In the genomic region with DNA sequence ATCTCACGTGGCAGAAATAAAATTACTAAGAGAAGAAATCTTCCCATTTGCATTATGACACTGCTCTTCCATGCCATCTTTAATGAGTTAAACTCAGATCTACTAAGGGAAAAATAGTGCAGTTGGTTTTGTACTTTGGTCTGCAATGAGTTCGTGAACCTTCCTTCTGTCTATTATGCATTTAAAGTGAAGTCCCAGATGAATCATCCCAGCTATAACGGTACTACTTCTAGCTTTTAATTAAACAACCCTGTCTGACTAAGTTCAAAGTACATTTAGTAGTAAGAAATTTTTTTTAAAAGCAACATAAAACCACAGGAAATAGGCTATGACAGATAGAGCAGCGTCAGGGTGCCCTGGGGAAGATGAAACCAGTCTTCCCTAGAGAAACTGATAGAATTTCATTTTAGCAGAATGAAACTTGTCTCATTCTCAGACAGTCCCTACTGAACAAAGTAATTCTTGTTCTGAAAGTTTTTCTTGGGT, we compare ENCODE assay signal across 8 cellular contexts. TPM values are rescaled to one million over a fixed set of nuclear protein-coding genes. Genes with fewer than 3 reads are reported as not detected.
DNase-seq lines count a peak whose midpoint lies in the region; ATAC-seq and TF ChIP-seq lines count a peak whose summit lies in the region.

No MANE protein-coding gene starts in this region.

- no peaks in the 10 kb centered on the region for H3K36me3 Mint-ChIP-seq in stimulated activated memory B cell treated with anti-CD40 and anti-IgM and Interleukin-4, amounts not matched to agents 10 μg/mL and 1 μg/mL and 100 μg/mL, for 72 hours

- in situ Hi-C loops in ACHN (cut with HindIII; ENCODE audit: low pct_ligation_motif_present, low pct_unique_long_range_greater_than_20kb, low sequenced_read_pairs): no loop called here

- TF ChIP-seq CTCF in colonic mucosa (IDR thresholded peaks at IDR 0.05): no peak
- no peak for TF ChIP-seq CTCF in left ventricle myocardium inferior (IDR thresholded peaks at IDR 0.05; ENCODE audit: borderline replicate concordance)
- no peak for TF ChIP-seq CTCF in upper lobe of right lung (IDR thresholded peaks at IDR 0.05)

- H3K4me3 Mint-ChIP-seq in stimulated activated memory B cell treated with anti-CD40 and anti-IgM and Interleukin-4, amounts not matched to agents 10 μg/mL and 1 μg/mL and 100 μg/mL, for 72 hours: peak overlapping the region; percentile 1

- peaks cover 32% of the 10 kb centered on the region for H3K27me3 Mint-ChIP-seq in stimulated activated memory B cell treated with anti-CD40 and anti-IgM and Interleukin-4, amounts not matched to agents 10 μg/mL and 1 μg/mL and 100 μg/mL, for 72 hours

- peaks cover 21% of the 10 kb centered on the region for H3K4me1 Mint-ChIP-seq in stimulated activated memory B cell treated with anti-CD40 and anti-IgM and Interleukin-4, amounts not matched to agents 10 μg/mL and 1 μg/mL and 100 μg/mL, for 72 hours

- H3K27me3 ChIP-seq in colonic mucosa (no peaks in the 10 kb centered on the region), left ventricle myocardium inferior (ENCODE audit: low read depth) (peaks cover 25% of the 10 kb centered on the region), upper lobe of right lung (no peaks in the 10 kb centered on the region)

- H3K4me1 ChIP-seq in colonic mucosa (peaks cover 7% of the 10 kb centered on the region), left ventricle myocardium inferior (no peaks in the 10 kb centered on the region), upper lobe of right lung (no peaks in the 10 kb centered on the region)

- H3K4me3 ChIP-seq in colonic mucosa (no peak overlapping the region), left ventricle myocardium inferior (no peak overlapping the region), upper lobe of right lung (no peak overlapping the region)

- ATAC-seq in GM21723 (IDR thresholded peaks at IDR 0.05; ENCODE audit: unreplicated experiment) (peak; percentile 69), upper lobe of right lung (no peak)
- peak; percentile 58 for ATAC-seq in stimulated activated memory B cell treated with anti-CD40 and anti-IgM and Interleukin-4, amounts not matched to agents 10 μg/mL and 1 μg/mL and 100 μg/mL, for 72 hours

- H3K9ac ChIP-seq in colonic mucosa (ENCODE audit: low read depth in 2 of 2, low read length in 2 of 2): no peak overlapping the region

- intact Hi-C loops in colonic mucosa (cut with DNase I): no loop called here
- intact Hi-C loops in left ventricle myocardium inferior (cut with micrococcal nuclease): loop anchor here (10.0 kb wide), 1 partner anchor 227 kb away; no protein-coding TSS in a partner anchor
- intact Hi-C loops in upper lobe of right lung (cut with DNase I): no loop called here

- H3K27ac Mint-ChIP-seq in stimulated activated memory B cell treated with anti-CD40 and anti-IgM and Interleukin-4, amounts not matched to agents 10 μg/mL and 1 μg/mL and 100 μg/mL, for 72 hours: no peak overlapping the region

- H3K27ac ChIP-seq in colonic mucosa (peak overlapping the region; percentile 37), left ventricle myocardium inferior (replicated peaks) (no peak overlapping the region), upper lobe of right lung (no peak overlapping the region)

- H3K9me3 ChIP-seq in colonic mucosa (no peaks in the 10 kb centered on the region), left ventricle myocardium inferior (replicated peaks) (no peaks in the 10 kb centered on the region), upper lobe of right lung (no peaks in the 10 kb centered on the region)

- H3K9me3 Mint-ChIP-seq in stimulated activated memory B cell treated with anti-CD40 and anti-IgM and Interleukin-4, amounts not matched to agents 10 μg/mL and 1 μg/mL and 100 μg/mL, for 72 hours: no peaks in the 10 kb centered on the region

- no peaks in the 10 kb centered on the region for H3K36me3 ChIP-seq in colonic mucosa
- H3K36me3 ChIP-seq in left ventricle myocardium inferior: no peaks in the 10 kb centered on the region
- no peaks in the 10 kb centered on the region for H3K36me3 ChIP-seq in upper lobe of right lung

- DNase-seq in ACHN (peak; percentile 27), T-helper 1 cell (peak; percentile 16 to 81 (median 33)), colonic mucosa (no peak), left ventricle myocardium inferior (no peak), dedifferentiated amniotic fluid mesenchymal stem cell (ENCODE audit: extremely low spot score) (no peak), upper lobe of right lung (no peak)

RNA-seq across cellular contexts. Expression of a gene that starts 1.8 kb away (rescaled TPM):
- 100 to 1,000 TPM in 1 of 2 donors, 10 to 100 TPM in 1; 14.4 to 107 TPM for total RNA-seq in colonic mucosa
- not detected for total RNA-seq in left ventricle myocardium inferior
- not detected for total RNA-seq in upper lobe of right lung

RNA-seq across cellular contexts. Expression of a gene that starts 40.4 kb away (rescaled TPM):
- 10 to 100 TPM; 21.8 to 33.7 TPM for total RNA-seq in colonic mucosa
- 14.9 TPM for total RNA-seq in left ventricle myocardium inferior
- 26.0 TPM for total RNA-seq in upper lobe of right lung

RNA-seq across cellular contexts. Expression of a gene that starts 46.6 kb away (rescaled TPM):
- total RNA-seq in colonic mucosa: 10 to 100 TPM; 56.5 to 89.5 TPM
- total RNA-seq in left ventricle myocardium inferior: 19.3 TPM
- total RNA-seq in upper lobe of right lung: 75.3 TPM

Comparison
In these comparisons a context has a peak if more than half of its experiments do, and no peak if none do; other contexts are left out.
1. DNase-seq: peak in ACHN (single experiment) and T-helper 1 cell (5 of 5); none in colonic mucosa (single experiment), left ventricle myocardium inferior (single experiment), dedifferentiated amniotic fluid mesenchymal stem cell (single experiment) and upper lobe of right lung (single experiment).
2. RNA of a gene that starts 1.8 kb away (total RNA-seq): 14.4 to 107 TPM in colonic mucosa; not detected in left ventricle myocardium inferior (single experiment) and not detected in upper lobe of right lung (single experiment); every median in the first group is over 10 times any median in the second.